Comparison of ENCODE assay signal across 1 cellular context in the genomic region with DNA sequence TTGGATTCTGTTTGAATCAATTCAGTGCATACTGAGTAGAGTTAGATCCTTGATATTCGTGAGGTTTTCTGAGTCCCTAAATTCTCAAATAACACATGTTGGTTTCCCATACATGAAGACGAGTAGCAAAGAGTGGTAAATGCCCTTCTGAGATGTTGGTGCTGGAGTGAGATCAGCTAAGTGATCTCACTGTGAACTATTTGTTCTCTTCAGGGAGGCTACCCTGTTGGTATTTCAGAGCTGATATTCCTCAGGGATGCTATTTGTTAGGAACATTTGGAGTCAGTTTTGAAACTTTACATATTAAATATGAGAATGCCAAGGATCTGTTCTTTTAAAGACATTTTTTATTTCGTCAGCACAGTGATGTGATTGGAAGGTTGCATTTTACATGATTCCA.
TF ChIP-seq lines count a peak whose summit lies in the region.

No MANE protein-coding gene starts in this region.

TF ChIP-seq in A549, 52 proteins besides CTCF, POLR2A, EP300 and RAD21 (continued from another document):
- TF ChIP-seq SREBF2 (IDR thresholded peaks at IDR 0.05), result no peak
